In the genomic region with DNA sequence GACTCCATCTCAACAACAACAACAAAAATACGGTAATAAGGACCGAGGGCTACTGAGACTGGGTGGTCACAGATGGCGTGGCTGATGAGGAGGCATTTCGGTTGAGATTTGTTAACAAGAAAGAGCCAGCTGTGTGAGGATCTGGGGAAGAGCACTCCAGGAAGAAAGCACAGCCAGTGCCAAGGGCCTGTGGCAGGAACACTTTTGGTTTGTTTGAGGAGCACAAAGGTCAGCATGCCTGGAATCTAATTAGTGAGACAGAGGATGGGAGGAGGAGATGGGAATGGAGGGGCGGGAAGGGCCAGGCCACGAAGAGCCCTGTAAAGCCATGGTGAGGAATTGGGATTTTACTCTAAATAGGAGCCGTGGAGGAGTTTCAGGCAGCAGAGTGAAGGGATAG, we compare ENCODE assay signal across 15 cellular contexts. TPM values are rescaled to one million over a fixed set of nuclear protein-coding genes. Genes with fewer than 3 reads are reported as not detected.
"Had no signal": no experiment of that assay in that cellular context is flagged by ENCODE, and none has a peak within 500 bp of the region (broad histone marks: within the 10 kb centered on the region; RNA-seq: fewer than 3 reads in every experiment).

No MANE protein-coding gene starts in this region.

- H3K4me1 Mint-ChIP-seq: brain had no signal

- DNase-seq: activated CD4-positive, alpha-beta T cell treated with anti-CD3 and anti-CD28 coated beads, Interleukin-2, amount 50 U/mL, for 48 hours; activated CD8-positive, alpha-beta memory T cell treated with anti-CD3 and anti-CD28 coated beads, Interleukin-2, amount 50 U/mL, for 4 hours; activated naive CD4-positive, alpha-beta T cell treated with Interleukin-2 at 50 U/mL for 16 hours; amygdala; occipital lobe; sigmoid colon; stimulated activated naive CD8-positive, alpha-beta T cell treated with anti-CD3 and anti-CD28 coated beads, Interleukin-15, Interleukin-2, amounts not matched to agents 100 U/mL and 50 U/mL, for 24 hours had no signal

- H3K27ac ChIP-seq: hepatocyte, prostate gland, sigmoid colon, suprapubic skin had no signal

- H3K4me2 ChIP-seq: hepatocyte had no signal

- H3K9me3 ChIP-seq: prostate gland, sigmoid colon, suprapubic skin had no signal

- H3K27me3 ChIP-seq: hepatocyte, suprapubic skin had no signal

- H3K4me1 ChIP-seq: prostate gland, sigmoid colon, suprapubic skin had no signal

- H3K36me3 Mint-ChIP-seq: brain, type B pancreatic cell had no signal

- H3K27me3 Mint-ChIP-seq: type B pancreatic cell had no signal

- H3K4me3 Mint-ChIP-seq: brain; T-helper 1 cell treated with Interleukin-12 subunit alpha and Interleukin-12 subunit beta and Interleukin-4 antibody, amounts not matched to agents 30 μg/mL and 1 μg/mL, for 36 hours; type B pancreatic cell had no signal

- H2AFZ ChIP-seq: hepatocyte had no signal

- ATAC-seq: activated CD4-positive, CD25-positive, alpha-beta regulatory T cell treated with anti-CD3 and anti-CD28 coated beads, Interleukin-2, amount 50 U/mL, for 24 hours; SK-N-SH treated with all-trans-retinoic acid at 6 μM for 48 hours; stimulated activated naive CD8-positive, alpha-beta T cell treated with anti-CD3 and anti-CD28 coated beads, Interleukin-15, Interleukin-2, amounts not matched to agents 100 U/mL and 50 U/mL, for 24 hours had no signal

- H3K27ac Mint-ChIP-seq: brain; T-helper 1 cell treated with Interleukin-12 subunit alpha and Interleukin-12 subunit beta and Interleukin-4 antibody, amounts not matched to agents 30 μg/mL and 1 μg/mL, for 36 hours; type B pancreatic cell had no signal

- H3K9me3 Mint-ChIP-seq: brain; T-helper 1 cell treated with Interleukin-12 subunit alpha and Interleukin-12 subunit beta and Interleukin-4 antibody, amounts not matched to agents 30 μg/mL and 1 μg/mL, for 36 hours; type B pancreatic cell had no signal

- H3K79me2 ChIP-seq: hepatocyte had no signal

RNA-seq across cellular contexts. Expression of a gene that starts 52.6 kb away (rescaled TPM):
- total RNA-seq: hepatocyte had no signal
